ENCODE assay signal across 24 cellular contexts in genomic region chr4:124459196-124459921, GRCh38.
DNase-seq lines count a peak whose midpoint lies in the region; ATAC-seq and TF ChIP-seq lines count a peak whose summit lies in the region.
"Had no signal": no experiment of that assay in that cellular context is flagged by ENCODE, and none has a peak within 500 bp of the region (broad histone marks: within the 10 kb centered on the region; RNA-seq: fewer than 3 reads in every experiment).

No MANE protein-coding gene starts in this region.

- H3K36me3 ChIP-seq in HUES48 (ENCODE audit: control insufficient read depth, insufficient read depth, low read length) (no peaks in the 10 kb centered on the region), iPS-20b (ENCODE audit: insufficient read depth, low read depth, low read length) (no peaks in the 10 kb centered on the region)
- H3K36me3 ChIP-seq: BLaER1 treated with 17β-estradiol and CSF1 and Interleukin-3, amounts not matched to agents 10 nM and 100 nM; gastrocnemius medialis; sigmoid colon; tibial artery had no signal

- no peaks in the 10 kb centered on the region for H3K27me3 ChIP-seq in HUES48 (ENCODE audit: control insufficient read depth, insufficient read depth, low read length)
- H3K27me3 ChIP-seq in iPS-20b (ENCODE audit: insufficient read depth, low read length) = no peaks in the 10 kb centered on the region
- H3K27me3 ChIP-seq: BLaER1 treated with 17β-estradiol and CSF1 and Interleukin-3, amounts not matched to agents 10 nM and 100 nM; gastrocnemius medialis; sigmoid colon; tibial artery had no signal

- DNase-seq in coronary artery (ENCODE audit: low spot score) (no peak), sciatic nerve (ENCODE audit: low spot score) (no peak), activated gamma-delta T cell treated with Interleukin-2 at 50 U/mL for 16 hours (no peak), cortex of kidney (lab: John Stamatoyannopoulos, UW) (no peak)
- DNase-seq in stimulated activated CD4-positive, alpha-beta T cell treated with anti-CD3 and anti-CD28 coated beads, Interleukin-12 subunit alpha, Interleukin-12 subunit beta, amount 100 ng/mL, for 4 hours = no peak
- DNase-seq: activated CD4-positive, alpha-beta T cell treated with anti-CD3 and anti-CD28 coated beads for 36 hours; activated effector memory CD4-positive, alpha-beta T cell treated with Interleukin-2 at 50 U/mL for 16 hours; activated naive CD8-positive, alpha-beta T cell treated with anti-CD3 and anti-CD28 coated beads for 36 hours; DMS153; gastrocnemius medialis; KBM-7; left colon; NCI-H1092; NCI-H1694; NCI-H446 treated with DMSO at 0.1 percent for 48 hours; NCI-H774; sigmoid colon; stimulated activated CD4-positive, alpha-beta T cell treated with anti-CD3 and anti-CD28 coated beads, Interleukin-4, amount 100 ng/mL, for 4 hours; SW 1271; T-helper 9 cell; tibial artery had no signal

- H3K4me3 ChIP-seq in HUES48 (ENCODE audit: low read depth, low read length) (peak overlapping the region; percentile 31; the same call in 1 of the 2 replicates), coronary artery (peak overlapping the region; percentile 53), iPS-20b (ENCODE audit: low read length) (peak overlapping the region; percentile 2; the same call in 1 of the 2 replicates)
- H3K4me3 ChIP-seq: BLaER1 treated with 17β-estradiol and CSF1 and Interleukin-3, amounts not matched to agents 10 nM and 100 nM; gastrocnemius medialis; sigmoid colon; tibial artery had no signal

- no peak overlapping the region; the same call in 1 of the 2 replicates for H3K9ac ChIP-seq in HUES48 (ENCODE audit: low read depth, low read length)
- H3K9ac ChIP-seq in iPS-20b (ENCODE audit: low read depth, low read length) = 0 out of 2 replicates have a peak overlapping the region, but pooled peaks have one; percentile 28
- H3K9ac ChIP-seq: BLaER1 treated with 17β-estradiol and CSF1 and Interleukin-3, amounts not matched to agents 10 nM and 100 nM had no signal

- no peak for TF ChIP-seq CTCF in coronary artery (IDR thresholded peaks at IDR 0.05)

- peak; percentile 38 for ATAC-seq in sciatic nerve
- ATAC-seq: activated CD4-positive, alpha-beta T cell treated with anti-CD3 and anti-CD28 coated beads for 36 hours; gastrocnemius medialis; left colon had no signal

- H3K4me1 ChIP-seq in HUES48 (ENCODE audit: control insufficient read depth, insufficient read depth, low read length) (peaks cover 33% of the 10 kb centered on the region), iPS-20b (ENCODE audit: insufficient read depth, low read length) (peaks cover 21% of the 10 kb centered on the region; the same call in 1 of the 2 replicates)
- H3K4me1 ChIP-seq: BLaER1 treated with 17β-estradiol and CSF1 and Interleukin-3, amounts not matched to agents 10 nM and 100 nM; gastrocnemius medialis; sigmoid colon; tibial artery had no signal

- intact Hi-C loops in sciatic nerve (cut with DNase I) = no loop called here

- peak overlapping the region; percentile 91 for H3K27ac ChIP-seq in HUES48 (ENCODE audit: low read depth, low read length)
- H3K27ac ChIP-seq in coronary artery = no peak overlapping the region
- no peak overlapping the region for H3K27ac ChIP-seq in iPS-20b (ENCODE audit: low read length)
- H3K27ac ChIP-seq: BLaER1 treated with 17β-estradiol and CSF1 and Interleukin-3, amounts not matched to agents 10 nM and 100 nM; gastrocnemius medialis; sigmoid colon; tibial artery had no signal

- H3K9me3 ChIP-seq in HUES48 (ENCODE audit: control insufficient read depth, insufficient read depth, low read length) = peaks cover 20% of the 10 kb centered on the region
- peaks cover 21% of the 10 kb centered on the region for H3K9me3 ChIP-seq in iPS-20b (ENCODE audit: insufficient read depth, low read depth, low read length)

Comparison
In these comparisons a context has a peak if more than half of its experiments do, and no peak if none do; other contexts are left out.
1. H3K4me3 ChIP-seq: peak in every context shown above with its lines; median percentile 53 in coronary artery; 31 in HUES48; 2 in iPS-20b.